ENCODE assay signal across 17 cellular contexts in the genomic region with DNA sequence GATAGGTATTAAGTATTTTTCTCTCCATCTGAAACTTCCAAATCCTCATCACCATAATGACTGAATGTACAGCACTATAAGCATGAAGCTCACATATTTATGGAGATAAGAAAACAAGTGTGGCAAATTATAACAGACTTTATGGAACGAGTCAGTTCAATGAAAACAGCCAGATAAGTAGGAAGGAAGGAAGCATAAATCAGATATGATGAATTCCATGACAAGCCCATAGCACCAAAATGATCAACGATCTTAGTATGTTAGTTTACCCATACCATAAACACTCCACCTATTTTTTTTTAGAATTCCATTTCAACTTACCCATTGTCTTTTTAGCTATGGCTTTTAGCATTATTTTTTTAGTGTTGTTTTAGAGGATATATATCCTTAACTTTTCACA.
DNase-seq lines count a peak whose midpoint lies in the region; ATAC-seq, FAIRE-seq and TF ChIP-seq lines count a peak whose summit lies in the region.
"Had no signal": no experiment of that assay in that cellular context is flagged by ENCODE, and none has a peak within 500 bp of the region (broad histone marks: within the 10 kb centered on the region; RNA-seq: fewer than 3 reads in every experiment).

No MANE protein-coding gene starts in this region.

- H3K27ac ChIP-seq in ACC112 (ENCODE audit: low read depth, low read length) (no peak overlapping the region), PC-3 (ENCODE audit: low read length) (no peak overlapping the region), K562 (ENCODE audit: extremely low read depth, low read depth, low read length) (no peak overlapping the region), substantia nigra (ENCODE audit: low read depth, low read length, poor library complexity, severe bottlenecking) (no peak overlapping the region)
- H3K27ac ChIP-seq in CD4-positive, alpha-beta T cell (ENCODE audit: low read depth, low read length): no peak overlapping the region
- H3K27ac ChIP-seq: C4-2B had no signal

- POLR2A ChIA-PET in CD4-positive, alpha-beta T cell (lab: Charles Lee): interaction anchor here (0.8 to 1.1 kb wide), 2 partner anchors 16 to 21 kb away, joined by 3 to 4 read pairs; no protein-coding TSS in a partner anchor
- POLR2A ChIA-PET in PC-3 (lab: Charles Lee; ENCODE audit: unreplicated experiment) (no interaction called here), K562 (lab: Yijun Ruan, JAX) (interaction anchor here (0.6 kb wide), 1 partner anchor 1105 kb away, joined by 3 read pairs; no protein-coding TSS in a partner anchor)

- H3K79me2 ChIP-seq in ACC112 (ENCODE audit: control insufficient read depth, insufficient read depth, low read length, unreplicated experiment): no peaks in the 10 kb centered on the region
- H3K79me2 ChIP-seq in PC-3 (ENCODE audit: low read length): no peaks in the 10 kb centered on the region
- no peaks in the 10 kb centered on the region for H3K79me2 ChIP-seq in K562 (ENCODE audit: control insufficient read depth, insufficient read depth, low read length)

- TF ChIP-seq CTCF in CD4-positive, alpha-beta T cell (IDR thresholded peaks at IDR 0.05): no peak
- TF ChIP-seq CTCF in PC-3 (conservative IDR thresholded peaks at IDR 0.05; ENCODE audit: low read depth, low read length) (no peak), K562 (IDR thresholded peaks at IDR 0.05 in 2 of 3, conservative IDR thresholded peaks at IDR 0.05 in 1 of 3; ENCODE audit: insufficient read depth in 2 of 3, low read depth in 1 of 3, low read length in 3 of 3) (no peak)

- ATAC-seq in CD4-positive, alpha-beta T cell (ENCODE audit: poor library complexity): no peak
- ATAC-seq in PC-3: peak; percentile 75
- ATAC-seq in K562: no peak
- no peak for ATAC-seq in GM21528 (IDR thresholded peaks at IDR 0.05; ENCODE audit: low FRiP score, unreplicated experiment)
- ATAC-seq: GM12878 had no signal

- H3K27me3 ChIP-seq in ACC112 (ENCODE audit: insufficient read depth, low read length) (no peaks in the 10 kb centered on the region), PC-3 (ENCODE audit: low read length) (no peaks in the 10 kb centered on the region), K562 (ENCODE audit: control insufficient read depth in 2 of 2, insufficient read depth in 2 of 2, low read length in 2 of 2) (no peaks in the 10 kb centered on the region)
- H3K27me3 ChIP-seq in CD4-positive, alpha-beta T cell (ENCODE audit: control insufficient read depth, insufficient read depth, low read length): no peaks in the 10 kb centered on the region
- H3K27me3 ChIP-seq: BE2C had no signal

- H3K9ac ChIP-seq in PC-3 (ENCODE audit: low read length) (no peak overlapping the region), K562 (ENCODE audit: insufficient read depth in 1 of 2, low read depth in 2 of 2, low read length in 2 of 2) (no peak overlapping the region)

- TF ChIP-seq RAD21 in K562 (CRISPR knock-in tag; conservative IDR thresholded peaks at IDR 0.05 in 1 of 2, IDR thresholded peaks at IDR 0.05 in 1 of 2): no peak

- H3K36me3 Mint-ChIP-seq in CD4-positive, alpha-beta T cell (ENCODE audit: low read depth): peaks cover 4% of the 10 kb centered on the region

- H4K20me1 ChIP-seq in PC-3 (ENCODE audit: low read length) (no peaks in the 10 kb centered on the region), K562 (replicated peaks; ENCODE audit: control insufficient read depth, insufficient read depth, low read length) (no peaks in the 10 kb centered on the region)

- no peaks in the 10 kb centered on the region for H3K9me3 Mint-ChIP-seq in CD4-positive, alpha-beta T cell
- H3K9me3 Mint-ChIP-seq: H9 had no signal

- intact Hi-C loops in CD4-positive, alpha-beta T cell (cut with DNase I, micrococcal nuclease): loop anchor here in 1 of 2 experiments (1.0 kb wide), 1 partner anchor 11 kb away; no protein-coding TSS in a partner anchor
- intact Hi-C loops in PC-3 (cut with micrococcal nuclease): no loop called here
- intact Hi-C loops in K562 (cut with micrococcal nuclease): no loop called here

- TF ChIP-seq EP300 in K562 (IDR thresholded peaks at IDR 0.05; ENCODE audit: low read length): no peak

- H3K4me2 ChIP-seq in PC-3 (ENCODE audit: low read length) (no peak overlapping the region), K562 (ENCODE audit: insufficient read depth, low read length) (no peak overlapping the region)

- H3K9me1 ChIP-seq in K562 (ENCODE audit: control insufficient read depth, insufficient read depth, low read length): no peaks in the 10 kb centered on the region

- BruUV-seq in PC-3 (replicated peaks; lab: Mats Ljungman, UMichigan) (no TSS peak), K562 (replicated peaks; lab: Mats Ljungman, UMichigan) (no TSS peak)

- no peaks in the 10 kb centered on the region for H3K36me3 ChIP-seq in ACC112 (ENCODE audit: insufficient read depth, low read length)
- H3K36me3 ChIP-seq in PC-3 (ENCODE audit: low read depth, low read length): no peaks in the 10 kb centered on the region
- H3K36me3 ChIP-seq in K562 (ENCODE audit: control insufficient read depth, insufficient read depth, low read length): no peaks in the 10 kb centered on the region
- H3K36me3 ChIP-seq: BE2C had no signal

- CTCF ChIA-PET in CD4-positive, alpha-beta T cell (lab: Charles Lee): interaction anchor here (0.8 to 1.2 kb wide), 2 partner anchors 10 to 21 kb away, joined by 3 read pairs; no protein-coding TSS in a partner anchor
- CTCF ChIA-PET in PC-3 (lab: Charles Lee) (no interaction called here), K562 (lab: Yijun Ruan, JAX; ENCODE audit: low intra/inter-chr PET ratio) (no interaction called here)

- H3K4me1 Mint-ChIP-seq in CD4-positive, alpha-beta T cell (ENCODE audit: low read depth): peaks cover 68% of the 10 kb centered on the region

- H3K4me3 Mint-ChIP-seq in CD4-positive, alpha-beta T cell: peak overlapping the region; percentile 12
- H3K4me3 Mint-ChIP-seq: H9 had no signal

- no peaks in the 10 kb centered on the region for H3K9me2 ChIP-seq in PC-3 (replicated peaks; ENCODE audit: low read length)

- no peaks in the 10 kb centered on the region for H3F3A ChIP-seq in PC-3 (ENCODE audit: low read length, unreplicated experiment)

- WGBS in K562 (ENCODE audit: insufficient coverage, low coverage, missing lambda C conversion rate): 0% methylated on average over 2 of the region's 2 CpGs

- no peak for DNase-seq in CD4-positive, alpha-beta T cell
- peak; percentile 19 for DNase-seq in PC-3
- no peak for DNase-seq in K562 (ENCODE audit: extremely low read depth in 1 of 4, low spot score in 3 of 4)
- no peak for DNase-seq in activated CD4-positive, alpha-beta T cell treated with anti-CD3 and anti-CD28 coated beads, Interleukin-2, amount 50 U/mL, for 48 hours
- no peak for DNase-seq in substantia nigra (lab: John Stamatoyannopoulos, UW)
- DNase-seq: BE2C, Calu3, DMS79, GOT3, H9, IMR-90 had no signal

- H3K4me1 ChIP-seq in ACC112 (ENCODE audit: control insufficient read depth, insufficient read depth, low read length, unreplicated experiment): peaks cover 21% of the 10 kb centered on the region
- no peaks in the 10 kb centered on the region for H3K4me1 ChIP-seq in PC-3 (ENCODE audit: insufficient read depth, low read length)
- H3K4me1 ChIP-seq in K562 (replicated peaks in 1 of 2; ENCODE audit: control insufficient read depth in 2 of 2, insufficient read depth in 2 of 2, low read length in 2 of 2): peaks cover 0 to 2% of the 10 kb centered on the region in 2 experiments; a peak in 1 of 5 replicates

- H2AFZ ChIP-seq in ACC112 (ENCODE audit: low read length, unreplicated experiment): peak overlapping the region; percentile 7
- H2AFZ ChIP-seq in PC-3 (ENCODE audit: low read length): no peak overlapping the region
- no peak overlapping the region for H2AFZ ChIP-seq in K562 (ENCODE audit: low read depth, low read length)

- H3K9me3 ChIP-seq in CD4-positive, alpha-beta T cell (ENCODE audit: control insufficient read depth, low read length): no peaks in the 10 kb centered on the region
- H3K9me3 ChIP-seq in PC-3 (ENCODE audit: low read length) (no peaks in the 10 kb centered on the region), K562 (replicated peaks; ENCODE audit: control insufficient read depth, insufficient read depth, low read depth, low read length) (no peaks in the 10 kb centered on the region)
- H3K9me3 ChIP-seq: BE2C had no signal

- no peaks in the 10 kb centered on the region for H3K27me3 Mint-ChIP-seq in CD4-positive, alpha-beta T cell

- H3K4me3 ChIP-seq in ACC112 (ENCODE audit: low read depth, low read length) (no peak overlapping the region), PC-3 (ENCODE audit: low read length) (no peak overlapping the region), K562 (no peak overlapping the region)
- H3K4me3 ChIP-seq: GM12878 had no signal

- H3K27ac Mint-ChIP-seq in CD4-positive, alpha-beta T cell: no peak overlapping the region
- H3K27ac Mint-ChIP-seq: H9 had no signal

- no peak for FAIRE-seq in K562 (lab: Jason Lieb, UNC)
- FAIRE-seq: A204.1, GM12878, GM18507 had no signal

- in situ Hi-C loops in K562 (cut with MboI): no loop called here

- no peak for TF ChIP-seq POLR2A in K562 (conservative IDR thresholded peaks at IDR 0.05)

TF ChIP-seq in K562, 482 proteins besides CTCF, POLR2A, EP300 and RAD21 (continues in another document):
- TF ChIP-seq, protein P1, sequence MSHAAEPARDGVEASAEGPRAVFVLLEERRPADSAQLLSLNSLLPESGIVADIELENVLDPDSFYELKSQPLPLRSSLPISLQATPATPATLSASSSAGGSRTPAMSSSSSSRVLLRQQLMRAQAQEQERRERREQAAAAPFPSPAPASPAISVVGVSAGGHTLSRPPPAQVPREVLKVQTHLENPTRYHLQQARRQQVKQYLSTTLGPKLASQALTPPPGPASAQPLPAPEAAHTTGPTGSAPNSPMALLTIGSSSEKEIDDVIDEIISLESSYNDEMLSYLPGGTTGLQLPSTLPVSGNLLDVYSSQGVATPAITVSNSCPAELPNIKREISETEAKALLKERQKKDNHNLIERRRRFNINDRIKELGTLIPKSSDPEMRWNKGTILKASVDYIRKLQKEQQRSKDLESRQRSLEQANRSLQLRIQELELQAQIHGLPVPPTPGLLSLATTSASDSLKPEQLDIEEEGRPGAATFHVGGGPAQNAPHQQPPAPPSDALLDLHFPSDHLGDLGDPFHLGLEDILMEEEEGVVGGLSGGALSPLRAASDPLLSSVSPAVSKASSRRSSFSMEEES (CRISPR knock-in tag; IDR thresholded peaks at IDR 0.05): no peak
- TF ChIP-seq MEIS2 (IDR thresholded peaks at IDR 0.05; ENCODE audit: partially characterized antibody) (peak; percentile 80), POLR2B (IDR thresholded peaks at IDR 0.05; ENCODE audit: low read depth, partially characterized antibody) (no peak), ZSCAN32 (CRISPR knock-in tag; IDR thresholded peaks at IDR 0.05) (no peak)
